Comparison of ENCODE assay signal across 8 cellular contexts in genomic region chr2:147989809-147990403, GRCh38. TPM values are rescaled to one million over a fixed set of nuclear protein-coding genes. Genes with fewer than 3 reads are reported as not detected.
A peak's percentile ranks its signal among the peaks of the same experiment; 100 is the strongest.
DNase-seq lines count a peak whose midpoint lies in the region; ATAC-seq and TF ChIP-seq lines count a peak whose summit lies in the region.

No MANE protein-coding gene starts in this region.

- no peaks in the 10 kb centered on the region for H3K36me3 ChIP-seq in endodermal cell (ENCODE audit: control insufficient read depth, insufficient read depth, low read length)

- TF ChIP-seq CTCF in HL-60 (IDR thresholded peaks at IDR 0.05; ENCODE audit: insufficient read depth, low read length) = peak; percentile 20
- peak; percentile 79 for TF ChIP-seq CTCF in endodermal cell (conservative IDR thresholded peaks at IDR 0.05)
- TF ChIP-seq CTCF in nephron progenitor cell (IDR thresholded peaks at IDR 0.05) = peak; percentile 13

- peaks cover 1% of the 10 kb centered on the region for H3K9me3 ChIP-seq in endodermal cell (ENCODE audit: control insufficient read depth, low read length)

- DNase-seq in activated CD4-positive, alpha-beta T cell treated with anti-CD3 and anti-CD28 coated beads, Interleukin-2, amount 10 ng/mL, durations not matched to agents 24 days and 14 days = peak; percentile 72
- DNase-seq in activated CD4-positive, alpha-beta T cell treated with anti-CD3 and anti-CD28 coated beads, Interleukin-2, amount 50 U/mL, for 48 hours = no peak
- DNase-seq in HL-60 (ENCODE audit: low read depth in 1 of 2, low spot score in 1 of 2) = peak in 1 of 2 experiments; percentile 19
- peak; percentile 45 for DNase-seq in RPMI8226
- no peak for DNase-seq in endodermal cell
- no peak for DNase-seq in nephron progenitor cell
- DNase-seq in mucosa of gallbladder (ENCODE audit: low spot score) = no peak

- H3K4me3 ChIP-seq in HL-60 (replicated peaks; ENCODE audit: insufficient read depth, low read length) = no peak overlapping the region
- no peak overlapping the region for H3K4me3 ChIP-seq in endodermal cell (ENCODE audit: low read length)

- no peaks in the 10 kb centered on the region for H3K4me1 ChIP-seq in endodermal cell (ENCODE audit: control insufficient read depth, insufficient read depth, low read length)

- H3K27ac Mint-ChIP-seq in activated CD4-positive, alpha-beta T cell treated with anti-CD3 and anti-CD28 coated beads, Interleukin-2, amount 10 ng/mL, durations not matched to agents 24 days and 14 days = no peak overlapping the region
- no peak overlapping the region for H3K27ac Mint-ChIP-seq in endodermal cell
- H3K27ac Mint-ChIP-seq in nephron progenitor cell = peak overlapping the region; percentile 65

- no peak overlapping the region for H3K9ac ChIP-seq in endodermal cell (ENCODE audit: extremely low read depth, low read length, poor library complexity, severe bottlenecking)

- no peak overlapping the region for H3K4me3 Mint-ChIP-seq in activated CD4-positive, alpha-beta T cell treated with anti-CD3 and anti-CD28 coated beads, Interleukin-2, amount 10 ng/mL, durations not matched to agents 24 days and 14 days
- no peak overlapping the region for H3K4me3 Mint-ChIP-seq in endodermal cell
- no peak overlapping the region for H3K4me3 Mint-ChIP-seq in nephron progenitor cell

- H3K9me3 Mint-ChIP-seq in activated CD4-positive, alpha-beta T cell treated with anti-CD3 and anti-CD28 coated beads, Interleukin-2, amount 10 ng/mL, durations not matched to agents 24 days and 14 days = no peaks in the 10 kb centered on the region
- H3K9me3 Mint-ChIP-seq in endodermal cell = peaks cover 5% of the 10 kb centered on the region
- peaks cover 13% of the 10 kb centered on the region for H3K9me3 Mint-ChIP-seq in nephron progenitor cell

- no peaks in the 10 kb centered on the region for H3K27me3 Mint-ChIP-seq in activated CD4-positive, alpha-beta T cell treated with anti-CD3 and anti-CD28 coated beads, Interleukin-2, amount 10 ng/mL, durations not matched to agents 24 days and 14 days
- no peaks in the 10 kb centered on the region for H3K27me3 Mint-ChIP-seq in endodermal cell (ENCODE audit: insufficient read depth)
- no peaks in the 10 kb centered on the region for H3K27me3 Mint-ChIP-seq in nephron progenitor cell (ENCODE audit: low read depth, poor library complexity)

- peaks cover 7% of the 10 kb centered on the region for H3K4me1 Mint-ChIP-seq in activated CD4-positive, alpha-beta T cell treated with anti-CD3 and anti-CD28 coated beads, Interleukin-2, amount 10 ng/mL, durations not matched to agents 24 days and 14 days
- peaks cover 5% of the 10 kb centered on the region for H3K4me1 Mint-ChIP-seq in endodermal cell
- H3K4me1 Mint-ChIP-seq in nephron progenitor cell = no peaks in the 10 kb centered on the region

- peaks cover 5% of the 10 kb centered on the region for H3K36me3 Mint-ChIP-seq in activated CD4-positive, alpha-beta T cell treated with anti-CD3 and anti-CD28 coated beads, Interleukin-2, amount 10 ng/mL, durations not matched to agents 24 days and 14 days (ENCODE audit: low read depth)
- H3K36me3 Mint-ChIP-seq in endodermal cell (ENCODE audit: low read depth) (peaks cover 11% of the 10 kb centered on the region), nephron progenitor cell (ENCODE audit: low read depth) (peaks cover 46% of the 10 kb centered on the region)

- intact Hi-C loops in activated CD4-positive, alpha-beta T cell treated with anti-CD3 and anti-CD28 coated beads, Interleukin-2, amount 10 ng/mL, durations not matched to agents 24 days and 14 days (cut with micrococcal nuclease) = loop anchor here (1.0 to 5.0 kb wide), 3 partner anchors 211 to 997 kb away; no protein-coding TSS in a partner anchor

- no peak overlapping the region for H3K27ac ChIP-seq in HL-60 (replicated peaks)
- H3K27ac ChIP-seq in endodermal cell (ENCODE audit: low read depth, low read length) = no peak overlapping the region

- 74 to 86% methylated on average over 2 to 4 of the region's 4 CpGs for WGBS in endodermal cell (ENCODE audit: insufficient coverage in 1 of 2, insufficient read length in 1 of 2), 2 experiments

- peak; percentile 70 for ATAC-seq in GM19467 (IDR thresholded peaks at IDR 0.05; ENCODE audit: unreplicated experiment)

- H3K27me3 ChIP-seq in HL-60 (ENCODE audit: insufficient read depth, poor library complexity, severe bottlenecking) (no peaks in the 10 kb centered on the region), endodermal cell (ENCODE audit: control insufficient read depth, insufficient read depth, low read length, poor library complexity, severe bottlenecking) (no peaks in the 10 kb centered on the region)

RNA-seq across cellular contexts. Expression of gene ORC4, which starts 30.6 kb away (rescaled TPM):
- 27.0 and 36.2 TPM in 2 replicates for total RNA-seq in activated CD4-positive, alpha-beta T cell treated with anti-CD3 and anti-CD28 coated beads, Interleukin-2, amount 10 ng/mL, durations not matched to agents 24 days and 14 days
- total RNA-seq in endodermal cell (10 to 100 TPM; 57.8 to 61.0 TPM), mucosa of gallbladder (42.5 TPM)
- polyA plus RNA-seq in endodermal cell (2013, experiment 1 of 2) = 76.5 TPM
- 69.2 TPM for polyA plus RNA-seq in endodermal cell (2013, experiment 2 of 2)

RNA-seq across cellular contexts. Expression of gene MBD5, which starts 31.0 kb away (rescaled TPM):
- 20.4 and 24.6 TPM in 2 replicates for total RNA-seq in activated CD4-positive, alpha-beta T cell treated with anti-CD3 and anti-CD28 coated beads, Interleukin-2, amount 10 ng/mL, durations not matched to agents 24 days and 14 days
- total RNA-seq in endodermal cell (10 to 100 TPM; 49.1 to 55.7 TPM), mucosa of gallbladder (52.8 TPM)
- 32.1 TPM for polyA plus RNA-seq in endodermal cell (2013, experiment 1 of 2)
- polyA plus RNA-seq in endodermal cell (2013, experiment 2 of 2) = 26.7 TPM

Comparison
In these comparisons a context has a peak if more than half of its experiments do, and no peak if none do; other contexts are left out.
1. DNase-seq: peak in activated CD4-positive, alpha-beta T cell treated with anti-CD3 and anti-CD28 coated beads, Interleukin-2, amount 10 ng/mL, durations not matched to agents 24 days and 14 days (single experiment) and RPMI8226 (single experiment); none in activated CD4-positive, alpha-beta T cell treated with anti-CD3 and anti-CD28 coated beads, Interleukin-2, amount 50 U/mL, for 48 hours (0 of 2), endodermal cell (single experiment), nephron progenitor cell (single experiment) and mucosa of gallbladder (single experiment).
2. CTCF ChIP-seq: peak in every context shown above with its lines; median percentile 79 in endodermal cell; 20 in HL-60; 13 in nephron progenitor cell.